36 cellular contexts compared by ENCODE assay signal in genomic region chr6:56211724-56212123, GRCh38. TPM values are rescaled to one million over a fixed set of nuclear protein-coding genes. Genes with fewer than 3 reads are reported as not detected.
"Had no signal": no experiment of that assay in that cellular context is flagged by ENCODE, and none has a peak within 500 bp of the region (broad histone marks: within the 10 kb centered on the region; RNA-seq: fewer than 3 reads in every experiment).

No MANE protein-coding gene starts in this region.

- H3K4me3 ChIP-seq: MG63 had no signal

- H3K27me3 ChIP-seq: MG63 had no signal

- H3K9me3 ChIP-seq: MG63 had no signal

- DNase-seq: Karpas-422, Kasumi-1, MG63, MM.1S, MV-4-11, NCI-H1048, NCI-H1092, NCI-H1092 treated with DMSO at 0.1 percent for 48 hours, NCI-H1105, NCI-H1105 treated with DMSO at 0.1 percent for 48 hours, NCI-H1417, NCI-H1417 treated with DMSO at 0.1 percent for 48 hours, NCI-H1436, NCI-H1436 treated with DMSO at 0.1 percent for 48 hours, NCI-H146, NCI-H1694, NCI-H1694 treated with DMSO at 0.1 percent for 48 hours, NCI-H187, NCI-H187 treated with DMSO at 0.1 percent for 48 hours, NCI-H1930, NCI-H2029, NCI-H2029 treated with DMSO at 0.1 percent for 48 hours, NCI-H2081, NCI-H2081 treated with DMSO at 0.1 percent for 48 hours, NCI-H2107, NCI-H2171, NCI-H2171 treated with DMSO at 0.1 percent for 48 hours, NCI-H2227 treated with DMSO at 0.1 percent for 48 hours, NCI-H226, NCI-H345, NCI-H446, NCI-H446 treated with DMSO at 0.1 percent for 48 hours, NCI-H510A, NCI-H510A treated with DMSO at 0.1 percent for 48 hours, NCI-H524 had no signal

- H3K36me3 ChIP-seq: MG63 had no signal

RNA-seq across cellular contexts. Expression of gene COL21A1, which starts 35.7 kb away (rescaled TPM):
- total RNA-seq: NCI-H460 had no signal
